8 cellular contexts compared by ENCODE assay signal in genomic region chr19:45429896-45430295, GRCh38. TPM values are rescaled to one million over a fixed set of nuclear protein-coding genes. Genes with fewer than 3 reads are reported as not detected.
DNase-seq lines count a peak whose midpoint lies in the region; ATAC-seq, FAIRE-seq and TF ChIP-seq lines count a peak whose summit lies in the region.
"Not testable (repeated sequence)": the region's sequence is repeated elsewhere in the genome, so short reads cannot be mapped to it uniquely, and the experiment has no call there.
"Had no signal": no experiment of that assay in that cellular context is flagged by ENCODE, and none has a peak within 500 bp of the region (broad histone marks: within the 10 kb centered on the region; RNA-seq: fewer than 3 reads in every experiment).

No MANE protein-coding gene starts in this region.

- ATAC-seq in heart left ventricle, HepG2, psoas muscle: not testable (repeated sequence)

- H3K27me3 Mint-ChIP-seq in Caco-2 (ENCODE audit: insufficient read depth, unreplicated experiment): not testable (repeated sequence)

- TF ChIP-seq EP300 in HepG2 (IDR thresholded peaks at IDR 0.05; ENCODE audit: low read depth in 2 of 2, low read length in 2 of 2); HepG2 (CRISPR knock-in tag; IDR thresholded peaks at IDR 0.05; ENCODE audit: borderline replicate concordance): not testable (repeated sequence)

- H3K9me3 Mint-ChIP-seq in Caco-2 (ENCODE audit: unreplicated experiment): not testable (repeated sequence)

- H3K9ac ChIP-seq in HepG2 (ENCODE audit: insufficient read depth, low read depth, low read length): not testable (repeated sequence)

- not testable (repeated sequence) for H3K4me1 Mint-ChIP-seq in Caco-2 (ENCODE audit: low read depth, unreplicated experiment)

- intact Hi-C loops in Caco-2 (cut with micrococcal nuclease; ENCODE audit: unreplicated experiment); HepG2 (cut with micrococcal nuclease; ENCODE audit: unreplicated experiment); psoas muscle (cut with DNase I); tibial artery (cut with DNase I; ENCODE audit: low total_unique reads): not testable (repeated sequence)
- intact Hi-C loops in heart left ventricle (cut with DNase I): loop anchor here in 8 of 10 donors (2.0 to 10.0 kb wide), 5 partner anchors 45 to 215 kb away; partner anchors contain the start of gene OPA3 (in 1 of the 8)

- H3K36me3 ChIP-seq in Caco-2 (ENCODE audit: control insufficient read depth, insufficient read depth, low read length); heart left ventricle; HepG2 (replicated peaks in 1 of 2; ENCODE audit: control insufficient read depth in 1 of 2, insufficient read depth in 2 of 2, low read length in 2 of 2); psoas muscle (ENCODE audit: insufficient read depth in 1 of 2, low read depth in 1 of 2); tibial artery: not testable (repeated sequence)

- in situ Hi-C loops in HepG2 (cut with HindIII; ENCODE audit: extremely low pct_ligation_motif_present, low pct_unique_long_range_greater_than_20kb): loop anchor here (10.0 kb wide), 1 partner anchor 45 kb away; no protein-coding TSS in a partner anchor

- not testable (repeated sequence) for H3K79me2 ChIP-seq in HepG2 (ENCODE audit: insufficient read depth, low read length)

- H4K20me1 ChIP-seq in HepG2 (ENCODE audit: insufficient read depth, low read length): not testable (repeated sequence)

- H3K27ac ChIP-seq in RWPE1: peak overlapping the region; percentile 100
- peak overlapping the region; percentile 87 to 96 for H3K27ac ChIP-seq in coronary artery
- H3K27ac ChIP-seq in heart left ventricle: peak overlapping the region in 10 of 12 donors; percentile 34 to 93 (median 87)
- not testable (repeated sequence) for H3K27ac ChIP-seq in HepG2 (ENCODE audit: extremely low read length, insufficient read depth, low read length)
- H3K27ac ChIP-seq in psoas muscle: peak overlapping the region; percentile 94
- H3K27ac ChIP-seq in tibial artery: peak overlapping the region; percentile 94 to 95

- H3K36me3 Mint-ChIP-seq in Caco-2 (ENCODE audit: insufficient read depth, unreplicated experiment): not testable (repeated sequence)

- not testable (repeated sequence) for TF ChIP-seq POLR2A in heart left ventricle (IDR thresholded peaks at IDR 0.05); HepG2 (IDR thresholded peaks at IDR 0.05; ENCODE audit: insufficient read depth in 1 of 2, low read depth in 2 of 2, low read length in 2 of 2)

- TF ChIP-seq RAD21 in HepG2 (CRISPR knock-in tag; IDR thresholded peaks at IDR 0.05): not testable (repeated sequence)

- POLR2A ChIA-PET in Caco-2 (lab: Charles Lee); RWPE1 (lab: Yijun Ruan, JAX; ENCODE audit: low non-redundant PET); HepG2 (lab: Yijun Ruan, JAX): not testable (repeated sequence)

- CTCF ChIA-PET in Caco-2 (lab: Charles Lee): interaction anchor here (1.7 kb wide), 1 partner anchor 10 kb away, joined by 7 read pairs; no protein-coding TSS in a partner anchor
- CTCF ChIA-PET in RWPE1 (lab: Yijun Ruan, JAX): interaction anchor here (2.2 to 2.3 kb wide), 2 partner anchors 10 to 49 kb away, joined by 9 read pairs; no protein-coding TSS in a partner anchor
- CTCF ChIA-PET in HepG2 (lab: Yijun Ruan, JAX; ENCODE audit: low intra/inter-chr PET ratio, low total read pairs): not testable (repeated sequence)

- H3K4me2 ChIP-seq in HepG2 (ENCODE audit: low read depth, low read length): not testable (repeated sequence)

- not testable (repeated sequence) for BruUV-seq in Caco-2 (replicated peaks; lab: Mats Ljungman, UMichigan); HepG2 (replicated peaks; lab: Mats Ljungman, UMichigan)

- not testable (repeated sequence) for H2AFZ ChIP-seq in HepG2 (ENCODE audit: low read length)

- H3K27ac Mint-ChIP-seq in Caco-2 (ENCODE audit: unreplicated experiment): not testable (repeated sequence)

- TF ChIP-seq CTCF in Caco-2 (IDR thresholded peaks at IDR 0.05; ENCODE audit: insufficient read depth in 1 of 2, low read depth in 1 of 2, low read length in 1 of 2, severe bottlenecking in 1 of 2, unreplicated experiment in 1 of 2); RWPE1 (conservative IDR thresholded peaks at IDR 0.05; ENCODE audit: low read depth); coronary artery (IDR thresholded peaks at IDR 0.05); heart left ventricle (IDR thresholded peaks at IDR 0.05); HepG2 (CRISPR knock-in tag; IDR thresholded peaks at IDR 0.05); psoas muscle (IDR thresholded peaks at IDR 0.05); tibial artery (IDR thresholded peaks at IDR 0.05): not testable (repeated sequence)

- not testable (repeated sequence) for H3K4me3 ChIP-seq in Caco-2 (ENCODE audit: low read depth, low read length); coronary artery; heart left ventricle; HepG2 (replicated peaks in 1 of 3; ENCODE audit: insufficient read depth in 1 of 3, low read depth in 2 of 3, low read length in 3 of 3); psoas muscle; tibial artery

- not testable (repeated sequence) for H3K9me3 ChIP-seq in Caco-2; heart left ventricle; HepG2 (ENCODE audit: low read length); psoas muscle; tibial artery

- not testable (repeated sequence) for H3K4me1 ChIP-seq in Caco-2
- peaks cover 0 to 45% (median 21%) of the 10 kb centered on the region in 12 donors for H3K4me1 ChIP-seq in heart left ventricle
- peaks cover 40% of the 10 kb centered on the region for H3K4me1 ChIP-seq in HepG2 (ENCODE audit: insufficient read depth, low read length)
- peaks cover 15% of the 10 kb centered on the region for H3K4me1 ChIP-seq in psoas muscle
- H3K4me1 ChIP-seq in tibial artery: peaks cover 0 to 39% (median 24%) of the 10 kb centered on the region in 4 donors

- DNase-seq in Caco-2; RWPE1 (ENCODE audit: low spot score); coronary artery (ENCODE audit: low spot score); HepG2 (ENCODE audit: low spot score); psoas muscle; tibial artery: not testable (repeated sequence)
- DNase-seq in heart left ventricle: peak in 1 of 5 donors; percentile 21

- 60 to 68% (median 66%) methylated on average over 11 of the region's 11 CpGs for WGBS in heart left ventricle, 4 donors
- WGBS in HepG2 (ENCODE audit: low lambda C conversion rate): 15% methylated on average over 9 of the region's 11 CpGs
- 30 to 45% (median 39%) methylated on average over 11 of the region's 11 CpGs for WGBS in psoas muscle, 3 donors

- not testable (repeated sequence) for FAIRE-seq in HepG2 (lab: Jason Lieb, UNC)

- peak overlapping the region; percentile 78 for H3K4me3 Mint-ChIP-seq in Caco-2 (ENCODE audit: unreplicated experiment)

- not testable (repeated sequence) for H3K27me3 ChIP-seq in Caco-2 (replicated peaks; ENCODE audit: control insufficient read depth, insufficient read depth, low read length); heart left ventricle; HepG2 (ENCODE audit: control insufficient read depth in 1 of 2, insufficient read depth in 2 of 2, low read length in 2 of 2); psoas muscle (ENCODE audit: insufficient read depth in 3 of 3, low read length in 2 of 3); tibial artery

RNA-seq across cellular contexts. Expression of gene ERCC1, which starts 6.2 kb away (rescaled TPM):
- 43.5 and 51.0 TPM in 2 replicates for total RNA-seq in Caco-2 (2022)
- 100 to 1,000 TPM; 104 to 156 (median 121) TPM for total RNA-seq in heart left ventricle
- polyA plus RNA-seq in heart left ventricle: 100 to 1,000 TPM; 120 to 294 TPM
- 39.3 and 40.0 TPM in 2 replicates for total RNA-seq in HepG2 (2016; rRNA removed; fragmentation: Illumina TruSeq; extraction: Trizol)
- total RNA-seq in HepG2 (2016; cell fraction: cytosol; rRNA removed; fragmentation: Illumina TruSeq; extraction: Trizol; ENCODE audit: low read depth): 45.6 and 63.1 TPM in 2 replicates
- total RNA-seq in HepG2 (2016; cell fraction: insoluble cytoplasmic fraction; rRNA removed; fragmentation: Illumina TruSeq; extraction: Trizol): 33.8 and 46.8 TPM in 2 replicates
- 47.2 and 50.6 TPM in 2 replicates for total RNA-seq in HepG2 (2016; cell fraction: membrane; rRNA removed; fragmentation: Illumina TruSeq; extraction: Trizol)
- 15.5 and 16.4 TPM in 2 replicates for total RNA-seq in HepG2 (2016; cell fraction: nucleus; rRNA removed; fragmentation: Illumina TruSeq; extraction: Trizol)
- polyA plus RNA-seq in HepG2 (2011; rRNA removed): 66.4 and 76.6 TPM in 2 replicates
- polyA plus RNA-seq in HepG2 (2011; cell fraction: cytosol; rRNA removed): 48.2 and 78.5 TPM in 2 replicates
- polyA plus RNA-seq in HepG2 (2011; cell fraction: nucleus; rRNA removed): 84.4 and 86.6 TPM in 2 replicates
- polyA plus RNA-seq in HepG2 (2012): 38.8 and 40.5 TPM in 2 replicates
- 57.8 and 73.2 TPM in 2 replicates for polyA plus RNA-seq in HepG2 (2016; cell fraction: cytosol; fragmentation: Illumina TruSeq; extraction: Trizol; ENCODE audit: low read depth)
- polyA plus RNA-seq in HepG2 (2016; cell fraction: insoluble cytoplasmic fraction; fragmentation: Illumina TruSeq; extraction: Trizol; ENCODE audit: low read depth): 53.9 and 54.0 TPM in 2 replicates
- polyA plus RNA-seq in HepG2 (2016; cell fraction: membrane; fragmentation: Illumina TruSeq; extraction: Trizol; ENCODE audit: low read depth): 53.9 and 61.0 TPM in 2 replicates
- 40.4 and 44.1 TPM in 2 replicates for polyA plus RNA-seq in HepG2 (2016; cell fraction: nucleus; fragmentation: Illumina TruSeq; extraction: Trizol; ENCODE audit: insufficient read depth, low read depth)
- 68.2 and 77.1 TPM in 2 replicates for polyA minus RNA-seq in HepG2 (2011; rRNA and poly(A)+ RNA removed; ENCODE audit: low replicate concordance)
- 28.0 and 42.8 TPM in 2 replicates for polyA minus RNA-seq in HepG2 (2011; cell fraction: cytosol; rRNA and poly(A)+ RNA removed)
- polyA minus RNA-seq in HepG2 (2011; cell fraction: nucleus; rRNA and poly(A)+ RNA removed): 23.7 and 24.2 TPM in 2 replicates
- total RNA-seq in psoas muscle: 100 to 1,000 TPM in 1 of 4 donors, 10 to 100 TPM in 3; 59.5 to 145 (median 74.2) TPM
- polyA plus RNA-seq in psoas muscle: 1,000 to 10,000 TPM in 1 of 3 donors, 10 to 100 TPM in 2; 84.6 to 2,153 (median 96.4) TPM

RNA-seq across cellular contexts. Expression of gene POLR1G, which starts 23.5 kb away (rescaled TPM):
- 27.7 and 31.1 TPM in 2 replicates for total RNA-seq in Caco-2 (2022)
- total RNA-seq in heart left ventricle: 10 to 100 TPM in 1 of 9 donors, 1 to 10 TPM in 8; 4.4 to 10.6 (median 6.9) TPM
- 1 to 10 TPM; 6.7 to 8.5 TPM for polyA plus RNA-seq in heart left ventricle
- total RNA-seq in HepG2 (2016; rRNA removed; fragmentation: Illumina TruSeq; extraction: Trizol): 20.8 and 23.3 TPM in 2 replicates
- 2.6 TPM in 2 replicates for total RNA-seq in HepG2 (2016; cell fraction: cytosol; rRNA removed; fragmentation: Illumina TruSeq; extraction: Trizol; ENCODE audit: low read depth)
- total RNA-seq in HepG2 (2016; cell fraction: insoluble cytoplasmic fraction; rRNA removed; fragmentation: Illumina TruSeq; extraction: Trizol): 19.8 and 20.1 TPM in 2 replicates
- total RNA-seq in HepG2 (2016; cell fraction: membrane; rRNA removed; fragmentation: Illumina TruSeq; extraction: Trizol): 7.7 and 8.2 TPM in 2 replicates
- 9.2 and 11.6 TPM in 2 replicates for total RNA-seq in HepG2 (2016; cell fraction: nucleus; rRNA removed; fragmentation: Illumina TruSeq; extraction: Trizol)
- polyA plus RNA-seq in HepG2 (2011; rRNA removed): 3.5 and 4.3 TPM in 2 replicates
- 2.5 and 3.4 TPM in 2 replicates for polyA plus RNA-seq in HepG2 (2011; cell fraction: cytosol; rRNA removed)
- 2.3 and 2.6 TPM in 2 replicates for polyA plus RNA-seq in HepG2 (2011; cell fraction: nucleus; rRNA removed)
- 3.3 and 3.7 TPM in 2 replicates for polyA plus RNA-seq in HepG2 (2012)
- polyA plus RNA-seq in HepG2 (2016; cell fraction: cytosol; fragmentation: Illumina TruSeq; extraction: Trizol; ENCODE audit: low read depth): 1.6 and 1.7 TPM in 2 replicates
- polyA plus RNA-seq in HepG2 (2016; cell fraction: insoluble cytoplasmic fraction; fragmentation: Illumina TruSeq; extraction: Trizol; ENCODE audit: low read depth): 21.9 and 22.7 TPM in 2 replicates
- 5.1 and 5.5 TPM in 2 replicates for polyA plus RNA-seq in HepG2 (2016; cell fraction: membrane; fragmentation: Illumina TruSeq; extraction: Trizol; ENCODE audit: low read depth)
- polyA plus RNA-seq in HepG2 (2016; cell fraction: nucleus; fragmentation: Illumina TruSeq; extraction: Trizol; ENCODE audit: insufficient read depth, low read depth): 16.0 and 16.6 TPM in 2 replicates
- 4.8 and 9.0 TPM in 2 replicates for polyA minus RNA-seq in HepG2 (2011; rRNA and poly(A)+ RNA removed; ENCODE audit: low replicate concordance)
- 4.7 and 6.7 TPM in 2 replicates for polyA minus RNA-seq in HepG2 (2011; cell fraction: cytosol; rRNA and poly(A)+ RNA removed)
- 1.7 and 1.9 TPM in 2 replicates for polyA minus RNA-seq in HepG2 (2011; cell fraction: nucleus; rRNA and poly(A)+ RNA removed)
- total RNA-seq in psoas muscle: 1 to 10 TPM; 6.0 to 9.6 (median 7.1) TPM
- 10 to 100 TPM in 2 of 3 donors, 1 to 10 TPM in 1; 8.8 to 12.5 (median 11.3) TPM for polyA plus RNA-seq in psoas muscle

RNA-seq across cellular contexts. Expression of gene PPP1R13L, which starts 25.0 kb away (rescaled TPM):
- total RNA-seq in Caco-2 (2022) (65.8 and 68.6 TPM in 2 replicates), heart left ventricle (100 to 1,000 TPM in 7 of 9 donors, 10 to 100 TPM in 2; 92.3 to 400 (median 139) TPM), HepG2 (2016; rRNA removed; fragmentation: Illumina TruSeq; extraction: Trizol) (1.3 and 1.6 TPM in 2 replicates), psoas muscle (1 to 10 TPM; 4.1 to 6.9 (median 5.8) TPM)
- polyA plus RNA-seq in heart left ventricle (100 to 1,000 TPM; 102 to 174 TPM), HepG2 (2011; rRNA removed) (6.6 and 8.8 TPM in 2 replicates), psoas muscle (10 to 100 TPM in 1 of 3 donors, 1 to 10 TPM in 2; 1.8 to 21.4 (median 1.9) TPM)
- 1.1 TPM in 2 replicates for total RNA-seq in HepG2 (2016; cell fraction: cytosol; rRNA removed; fragmentation: Illumina TruSeq; extraction: Trizol; ENCODE audit: low read depth)
- total RNA-seq in HepG2 (2016; cell fraction: insoluble cytoplasmic fraction; rRNA removed; fragmentation: Illumina TruSeq; extraction: Trizol): 1.5 and 1.9 TPM in 2 replicates
- total RNA-seq in HepG2 (2016; cell fraction: membrane; rRNA removed; fragmentation: Illumina TruSeq; extraction: Trizol): 2.2 and 2.4 TPM in 2 replicates
- total RNA-seq in HepG2 (2016; cell fraction: nucleus; rRNA removed; fragmentation: Illumina TruSeq; extraction: Trizol): 3.1 and 3.3 TPM in 2 replicates
- 3.8 and 5.5 TPM in 2 replicates for polyA plus RNA-seq in HepG2 (2011; cell fraction: cytosol; rRNA removed)
- polyA plus RNA-seq in HepG2 (2011; cell fraction: nucleus; rRNA removed): 38.9 and 47.2 TPM in 2 replicates
- polyA plus RNA-seq in HepG2 (2012): 18.0 and 19.6 TPM in 2 replicates
- 0.78 and 1.1 TPM in 2 replicates for polyA plus RNA-seq in HepG2 (2016; cell fraction: cytosol; fragmentation: Illumina TruSeq; extraction: Trizol; ENCODE audit: low read depth)
- polyA plus RNA-seq in HepG2 (2016; cell fraction: insoluble cytoplasmic fraction; fragmentation: Illumina TruSeq; extraction: Trizol; ENCODE audit: low read depth): 3.8 and 3.9 TPM in 2 replicates
- 1.6 and 1.9 TPM in 2 replicates for polyA plus RNA-seq in HepG2 (2016; cell fraction: membrane; fragmentation: Illumina TruSeq; extraction: Trizol; ENCODE audit: low read depth)
- polyA plus RNA-seq in HepG2 (2016; cell fraction: nucleus; fragmentation: Illumina TruSeq; extraction: Trizol; ENCODE audit: insufficient read depth, low read depth): 8.3 and 10.5 TPM in 2 replicates
- 6.9 and 17.3 TPM in 2 replicates for polyA minus RNA-seq in HepG2 (2011; rRNA and poly(A)+ RNA removed; ENCODE audit: low replicate concordance)
- 13.4 and 14.9 TPM in 2 replicates for polyA minus RNA-seq in HepG2 (2011; cell fraction: cytosol; rRNA and poly(A)+ RNA removed)
- 8.0 and 9.2 TPM in 2 replicates for polyA minus RNA-seq in HepG2 (2011; cell fraction: nucleus; rRNA and poly(A)+ RNA removed)

RNA-seq across cellular contexts. Expression of gene FOSB, which starts 37.9 kb away (rescaled TPM):
- total RNA-seq in Caco-2 (2022): 6.4 TPM in 2 replicates
- total RNA-seq in heart left ventricle: 100 to 1,000 TPM in 1 of 9 donors, 10 to 100 TPM in 1, 1 to 10 TPM in 4, under 1 TPM in 3; 0.23 to 107 (median 1.1) TPM
- 1 to 10 TPM; 1.4 to 8.0 TPM for polyA plus RNA-seq in heart left ventricle
- 0.21 and 6.0 TPM in 2 replicates for total RNA-seq in HepG2 (2016; rRNA removed; fragmentation: Illumina TruSeq; extraction: Trizol)
- total RNA-seq in HepG2 (2016; cell fraction: cytosol; rRNA removed; fragmentation: Illumina TruSeq; extraction: Trizol; ENCODE audit: low read depth): 0.79 and 0.91 TPM in 2 replicates
- 0.37 and 5.7 TPM in 2 replicates for total RNA-seq in HepG2 (2016; cell fraction: insoluble cytoplasmic fraction; rRNA removed; fragmentation: Illumina TruSeq; extraction: Trizol)
- 0.93 and 1.2 TPM in 2 replicates for total RNA-seq in HepG2 (2016; cell fraction: membrane; rRNA removed; fragmentation: Illumina TruSeq; extraction: Trizol)
- 17.8 and 18.2 TPM in 2 replicates for total RNA-seq in HepG2 (2016; cell fraction: nucleus; rRNA removed; fragmentation: Illumina TruSeq; extraction: Trizol)
- 2.8 TPM in 2 replicates for polyA plus RNA-seq in HepG2 (2011; rRNA removed)
- 0.67 and 0.69 TPM in 2 replicates for polyA plus RNA-seq in HepG2 (2011; cell fraction: cytosol; rRNA removed)
- 23.1 and 35.9 TPM in 2 replicates for polyA plus RNA-seq in HepG2 (2011; cell fraction: nucleus; rRNA removed)
- 0.51 and 1.1 TPM in 2 replicates for polyA plus RNA-seq in HepG2 (2012)
- polyA plus RNA-seq in HepG2 (2016; cell fraction: cytosol; fragmentation: Illumina TruSeq; extraction: Trizol; ENCODE audit: low read depth): not detected in 2 replicates
- 0.35 and 0.74 TPM in 2 replicates for polyA plus RNA-seq in HepG2 (2016; cell fraction: insoluble cytoplasmic fraction; fragmentation: Illumina TruSeq; extraction: Trizol; ENCODE audit: low read depth)
- polyA plus RNA-seq in HepG2 (2016; cell fraction: membrane; fragmentation: Illumina TruSeq; extraction: Trizol; ENCODE audit: low read depth): 0.17 and 0.41 TPM in 2 replicates
- 17.9 and 36.0 TPM in 2 replicates for polyA plus RNA-seq in HepG2 (2016; cell fraction: nucleus; fragmentation: Illumina TruSeq; extraction: Trizol; ENCODE audit: insufficient read depth, low read depth)
- polyA minus RNA-seq in HepG2 (2011; rRNA and poly(A)+ RNA removed; ENCODE audit: low replicate concordance): 16.2 and 24.3 TPM in 2 replicates
- polyA minus RNA-seq in HepG2 (2011; cell fraction: cytosol; rRNA and poly(A)+ RNA removed): 1.5 and 2.2 TPM in 2 replicates
- 32.3 and 48.2 TPM in 2 replicates for polyA minus RNA-seq in HepG2 (2011; cell fraction: nucleus; rRNA and poly(A)+ RNA removed)
- total RNA-seq in psoas muscle: 1 to 10 TPM in 3 of 4 donors, under 1 TPM in 1; 0.32 to 9.4 (median 1.7) TPM
- 1 to 10 TPM in 1 of 3 donors, under 1 TPM in 2; 0.41 to 5.4 (median 0.65) TPM for polyA plus RNA-seq in psoas muscle
- total RNA-seq: A172 had no signal

RNA-seq across cellular contexts. Expression of gene ERCC2, which starts 59.5 kb away (rescaled TPM):
- total RNA-seq in Caco-2 (2022) (86.8 and 89.5 TPM in 2 replicates), heart left ventricle (10 to 100 TPM in 8 of 9 donors, 1 to 10 TPM in 1; 9.8 to 24.1 (median 13.9) TPM), HepG2 (2016; rRNA removed; fragmentation: Illumina TruSeq; extraction: Trizol) (20.5 and 25.4 TPM in 2 replicates), psoas muscle (10 to 100 TPM in 3 of 4 donors, 1 to 10 TPM in 1; 9.3 to 16.4 (median 12.5) TPM)
- polyA plus RNA-seq in heart left ventricle (1 to 10 TPM; 5.8 to 8.4 TPM), HepG2 (2011; rRNA removed) (49.2 and 63.4 TPM in 2 replicates), psoas muscle (1 to 10 TPM; 5.0 to 8.3 (median 5.3) TPM)
- 4.8 and 6.0 TPM in 2 replicates for total RNA-seq in HepG2 (2016; cell fraction: cytosol; rRNA removed; fragmentation: Illumina TruSeq; extraction: Trizol; ENCODE audit: low read depth)
- total RNA-seq in HepG2 (2016; cell fraction: insoluble cytoplasmic fraction; rRNA removed; fragmentation: Illumina TruSeq; extraction: Trizol): 17.4 and 24.0 TPM in 2 replicates
- 10.7 and 11.8 TPM in 2 replicates for total RNA-seq in HepG2 (2016; cell fraction: membrane; rRNA removed; fragmentation: Illumina TruSeq; extraction: Trizol)
- 18.4 and 26.1 TPM in 2 replicates for total RNA-seq in HepG2 (2016; cell fraction: nucleus; rRNA removed; fragmentation: Illumina TruSeq; extraction: Trizol)
- polyA plus RNA-seq in HepG2 (2011; cell fraction: cytosol; rRNA removed): 18.2 and 21.9 TPM in 2 replicates
- polyA plus RNA-seq in HepG2 (2011; cell fraction: nucleus; rRNA removed): 186 and 287 TPM in 2 replicates
- 34.7 and 38.8 TPM in 2 replicates for polyA plus RNA-seq in HepG2 (2012)
- 6.0 and 6.6 TPM in 2 replicates for polyA plus RNA-seq in HepG2 (2016; cell fraction: cytosol; fragmentation: Illumina TruSeq; extraction: Trizol; ENCODE audit: low read depth)
- 21.0 and 26.5 TPM in 2 replicates for polyA plus RNA-seq in HepG2 (2016; cell fraction: insoluble cytoplasmic fraction; fragmentation: Illumina TruSeq; extraction: Trizol; ENCODE audit: low read depth)
- 12.1 and 13.4 TPM in 2 replicates for polyA plus RNA-seq in HepG2 (2016; cell fraction: membrane; fragmentation: Illumina TruSeq; extraction: Trizol; ENCODE audit: low read depth)
- polyA plus RNA-seq in HepG2 (2016; cell fraction: nucleus; fragmentation: Illumina TruSeq; extraction: Trizol; ENCODE audit: insufficient read depth, low read depth): 89.8 and 93.0 TPM in 2 replicates
- polyA minus RNA-seq in HepG2 (2011; rRNA and poly(A)+ RNA removed; ENCODE audit: low replicate concordance): 22.0 and 75.7 TPM in 2 replicates
- 19.7 and 20.4 TPM in 2 replicates for polyA minus RNA-seq in HepG2 (2011; cell fraction: cytosol; rRNA and poly(A)+ RNA removed)
- 28.0 and 29.0 TPM in 2 replicates for polyA minus RNA-seq in HepG2 (2011; cell fraction: nucleus; rRNA and poly(A)+ RNA removed)
